In the genomic region with DNA sequence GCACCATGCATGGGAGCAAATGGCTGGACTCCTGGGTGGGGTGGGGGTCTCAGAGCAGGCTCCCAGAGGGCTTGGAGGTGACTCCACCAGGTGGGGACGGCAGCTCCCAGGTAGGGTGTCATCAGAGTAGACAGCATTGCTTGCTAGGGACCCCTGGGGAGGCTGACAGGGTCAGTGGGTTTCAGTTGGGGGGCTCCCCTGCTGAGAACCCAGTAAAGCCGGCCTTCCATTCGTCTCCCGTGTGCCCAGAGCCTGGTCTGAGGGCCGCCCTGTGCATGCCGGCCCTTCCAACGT, we compare ENCODE assay signal across 2 cellular contexts.
TF ChIP-seq lines count a peak whose summit lies in the region.

No MANE protein-coding gene starts in this region.

TF ChIP-seq in SK-N-SH, 30 proteins besides CTCF, POLR2A, EP300 and RAD21:
- TF ChIP-seq MEF2A (IDR thresholded peaks at IDR 0.05; ENCODE audit: borderline replicate concordance, low read depth) (no peak), FOXJ3 (CRISPR knock-in tag; IDR thresholded peaks at IDR 0.05) (no peak), ELF1 (IDR thresholded peaks at IDR 0.05) (no peak), SIN3A (IDR thresholded peaks at IDR 0.05; ENCODE audit: borderline replicate concordance, low read depth, low read length) (no peak), JUND (IDR thresholded peaks at IDR 0.05) (no peak), FOXM1 (IDR thresholded peaks at IDR 0.05; ENCODE audit: low read depth) (no peak)
TF ChIP-seq in SK-N-SH: peak in this region for 0.

TF ChIP-seq in SK-N-SH treated with all-trans-retinoic acid at 6 μM for 48 hours, 23 proteins besides CTCF, POLR2A, EP300 and RAD21:
- TF ChIP-seq RARB (CRISPR knock-in tag; IDR thresholded peaks at IDR 0.05) (no peak), TCF4 (CRISPR knock-in tag; IDR thresholded peaks at IDR 0.05; ENCODE audit: borderline replicate concordance) (no peak), ZNF70 (CRISPR knock-in tag; IDR thresholded peaks at IDR 0.05) (no peak), BACH2 (CRISPR knock-in tag; IDR thresholded peaks at IDR 0.05; ENCODE audit: borderline replicate concordance) (no peak), TOX (CRISPR knock-in tag; IDR thresholded peaks at IDR 0.05; ENCODE audit: borderline replicate concordance) (no peak)
- TF ChIP-seq, protein P1, sequence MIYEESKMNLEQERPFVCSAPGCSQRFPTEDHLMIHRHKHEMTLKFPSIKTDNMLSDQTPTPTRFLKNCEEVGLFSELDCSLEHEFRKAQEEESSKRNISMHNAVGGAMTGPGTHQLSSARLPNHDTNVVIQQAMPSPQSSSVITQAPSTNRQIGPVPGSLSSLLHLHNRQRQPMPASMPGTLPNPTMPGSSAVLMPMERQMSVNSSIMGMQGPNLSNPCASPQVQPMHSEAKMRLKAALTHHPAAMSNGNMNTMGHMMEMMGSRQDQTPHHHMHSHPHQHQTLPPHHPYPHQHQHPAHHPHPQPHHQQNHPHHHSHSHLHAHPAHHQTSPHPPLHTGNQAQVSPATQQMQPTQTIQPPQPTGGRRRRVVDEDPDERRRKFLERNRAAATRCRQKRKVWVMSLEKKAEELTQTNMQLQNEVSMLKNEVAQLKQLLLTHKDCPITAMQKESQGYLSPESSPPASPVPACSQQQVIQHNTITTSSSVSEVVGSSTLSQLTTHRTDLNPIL (CRISPR knock-in tag; IDR thresholded peaks at IDR 0.05; ENCODE audit: low read depth) = no peak
- TF ChIP-seq, protein P2, sequence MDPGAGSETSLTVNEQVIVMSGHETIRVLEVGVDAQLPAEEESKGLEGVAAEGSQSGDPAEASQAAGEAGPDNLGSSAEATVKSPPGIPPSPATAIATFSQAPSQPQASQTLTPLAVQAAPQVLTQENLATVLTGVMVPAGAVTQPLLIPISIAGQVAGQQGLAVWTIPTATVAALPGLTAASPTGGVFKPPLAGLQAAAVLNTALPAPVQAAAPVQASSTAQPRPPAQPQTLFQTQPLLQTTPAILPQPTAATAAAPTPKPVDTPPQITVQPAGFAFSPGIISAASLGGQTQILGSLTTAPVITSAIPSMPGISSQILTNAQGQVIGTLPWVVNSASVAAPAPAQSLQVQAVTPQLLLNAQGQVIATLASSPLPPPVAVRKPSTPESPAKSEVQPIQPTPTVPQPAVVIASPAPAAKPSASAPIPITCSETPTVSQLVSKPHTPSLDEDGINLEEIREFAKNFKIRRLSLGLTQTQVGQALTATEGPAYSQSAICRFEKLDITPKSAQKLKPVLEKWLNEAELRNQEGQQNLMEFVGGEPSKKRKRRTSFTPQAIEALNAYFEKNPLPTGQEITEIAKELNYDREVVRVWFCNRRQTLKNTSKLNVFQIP (CRISPR knock-in tag; IDR thresholded peaks at IDR 0.05; ENCODE audit: borderline replicate concordance, low read depth) = no peak
